ENCODE assay signal across 12 cellular contexts in genomic region chr5:66821626-66822429, GRCh38.
A peak's percentile ranks its signal among the peaks of the same experiment; 100 is the strongest.
DNase-seq lines count a peak whose midpoint lies in the region; ATAC-seq and TF ChIP-seq lines count a peak whose summit lies in the region.
"Had no signal": no experiment of that assay in that cellular context is flagged by ENCODE, and none has a peak within 500 bp of the region (broad histone marks: within the 10 kb centered on the region; RNA-seq: fewer than 3 reads in every experiment).

No MANE protein-coding gene starts in this region.

- in situ Hi-C loops in GM13977 (cut with MboI; ENCODE audit: low pct_unique_long_range_greater_than_20kb, low sequenced_read_pairs, unreplicated experiment): no loop called here

- ATAC-seq in activated T-cell treated with anti-CD3 and anti-CD28 coated beads, Interleukin-2, amount 50 U/mL, for 4 hours: peak; percentile 56 to 69
- ATAC-seq: Panc1 had no signal

- H3K27me3 Mint-ChIP-seq in T-helper 2 cell treated with Interferon-gamma antibody and Interleukin-4, amounts not matched to agents 5 μg/mL and 100 μg/mL, for 36 hours (ENCODE audit: low read depth): peaks cover 9% of the 10 kb centered on the region
- H3K27me3 Mint-ChIP-seq in activated T-cell treated with anti-CD3 and anti-CD28 coated beads, Interleukin-2, amount 50 U/mL, for 4 hours (ENCODE audit: low read depth): no peaks in the 10 kb centered on the region

- H3K4me3 Mint-ChIP-seq in T-helper 2 cell treated with Interferon-gamma antibody and Interleukin-4, amounts not matched to agents 5 μg/mL and 100 μg/mL, for 36 hours: peak overlapping the region; percentile 50
- no peak overlapping the region for H3K4me3 Mint-ChIP-seq in activated T-cell treated with anti-CD3 and anti-CD28 coated beads, Interleukin-2, amount 50 U/mL, for 4 hours
- H3K4me3 Mint-ChIP-seq: CD8-positive, alpha-beta memory T cell; central memory CD8-positive, alpha-beta T cell; HFFc6 had no signal

- H3K27ac Mint-ChIP-seq in T-helper 2 cell treated with Interferon-gamma antibody and Interleukin-4, amounts not matched to agents 5 μg/mL and 100 μg/mL, for 36 hours: peak overlapping the region; percentile 83
- H3K27ac Mint-ChIP-seq: HFFc6 had no signal

- H3K9me3 Mint-ChIP-seq in T-helper 2 cell treated with Interferon-gamma antibody and Interleukin-4, amounts not matched to agents 5 μg/mL and 100 μg/mL, for 36 hours: no peaks in the 10 kb centered on the region
- no peaks in the 10 kb centered on the region for H3K9me3 Mint-ChIP-seq in activated T-cell treated with anti-CD3 and anti-CD28 coated beads, Interleukin-2, amount 50 U/mL, for 4 hours
- H3K9me3 Mint-ChIP-seq: central memory CD8-positive, alpha-beta T cell; HFFc6 had no signal

- H3K36me3 Mint-ChIP-seq in T-helper 2 cell treated with Interferon-gamma antibody and Interleukin-4, amounts not matched to agents 5 μg/mL and 100 μg/mL, for 36 hours (ENCODE audit: low read depth): peaks cover 1% of the 10 kb centered on the region
- no peaks in the 10 kb centered on the region for H3K36me3 Mint-ChIP-seq in activated T-cell treated with anti-CD3 and anti-CD28 coated beads, Interleukin-2, amount 50 U/mL, for 4 hours (ENCODE audit: insufficient read depth)
- H3K36me3 Mint-ChIP-seq: CD8-positive, alpha-beta memory T cell had no signal

- no peak for TF ChIP-seq CTCF in GM13977 (IDR thresholded peaks at IDR 0.05; ENCODE audit: extremely low read depth, insufficient read depth, missing control alignments)

- DNase-seq in T-helper 2 cell treated with Interferon-gamma antibody and Interleukin-4, amounts not matched to agents 5 μg/mL and 100 μg/mL, for 36 hours (ENCODE audit: low spot score): peak; percentile 47
- DNase-seq in activated T-cell treated with anti-CD3 and anti-CD28 coated beads, Interleukin-2, amount 50 U/mL, for 4 hours: peak; percentile 22
- DNase-seq in kidney tubule cell (ENCODE audit: low spot score) (peak; percentile 2), COR-L47 (lab: John Stamatoyannopoulos, UW) (no peak), hypothalamus (lab: John Stamatoyannopoulos, UW) (no peak), GM13977 (ENCODE audit: low spot score) (no peak)
- DNase-seq in stimulated activated CD8-positive, alpha-beta memory T cell treated with anti-CD3 and anti-CD28 coated beads, Interleukin-4, amount 100 ng/mL, for 48 hours: peak; percentile 52
- DNase-seq: CD8-positive, alpha-beta memory T cell; HFFc6; pancreas had no signal

- H3K4me1 Mint-ChIP-seq in T-helper 2 cell treated with Interferon-gamma antibody and Interleukin-4, amounts not matched to agents 5 μg/mL and 100 μg/mL, for 36 hours (ENCODE audit: low read depth): peaks cover 32% of the 10 kb centered on the region
- peaks cover 26% of the 10 kb centered on the region for H3K4me1 Mint-ChIP-seq in activated T-cell treated with anti-CD3 and anti-CD28 coated beads, Interleukin-2, amount 50 U/mL, for 4 hours (ENCODE audit: low read depth)
- H3K4me1 Mint-ChIP-seq: central memory CD8-positive, alpha-beta T cell had no signal

Comparison
In these comparisons a context has a peak if more than half of its experiments do, and no peak if none do; other contexts are left out.
1. DNase-seq: peak in T-helper 2 cell treated with Interferon-gamma antibody and Interleukin-4, amounts not matched to agents 5 μg/mL and 100 μg/mL, for 36 hours (single experiment), activated T-cell treated with anti-CD3 and anti-CD28 coated beads, Interleukin-2, amount 50 U/mL, for 4 hours (single experiment), kidney tubule cell (single experiment) and stimulated activated CD8-positive, alpha-beta memory T cell treated with anti-CD3 and anti-CD28 coated beads, Interleukin-4, amount 100 ng/mL, for 48 hours (single experiment); none in COR-L47 (single experiment), hypothalamus (0 of 51) and GM13977 (single experiment).